Comparison of ENCODE assay signal across 12 cellular contexts in the genomic region with DNA sequence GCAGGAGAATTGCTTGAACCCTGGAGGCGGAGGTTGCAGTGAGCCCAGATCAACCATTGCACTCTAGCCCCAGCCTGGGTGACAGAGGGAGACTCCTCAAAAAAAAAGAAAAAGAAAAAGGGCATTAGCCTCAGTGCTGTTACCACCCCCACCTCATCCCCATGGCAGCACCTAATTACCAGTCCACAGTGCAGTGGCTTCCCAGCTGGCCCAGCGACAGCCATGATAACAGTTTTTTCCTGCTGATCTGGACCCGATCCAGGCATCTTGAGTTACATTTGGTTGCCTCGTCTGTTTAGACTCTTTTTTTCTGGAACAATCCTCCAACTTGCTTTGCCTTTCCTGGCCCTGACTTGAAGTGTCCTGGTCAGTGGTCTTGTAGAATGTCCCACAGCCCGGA. TPM values are rescaled to one million over a fixed set of nuclear protein-coding genes. Genes with fewer than 3 reads are reported as not detected.
DNase-seq lines count a peak whose midpoint lies in the region; ATAC-seq and TF ChIP-seq lines count a peak whose summit lies in the region.
"Had no signal": no experiment of that assay in that cellular context is flagged by ENCODE, and none has a peak within 500 bp of the region (broad histone marks: within the 10 kb centered on the region; RNA-seq: fewer than 3 reads in every experiment).

No MANE protein-coding gene starts in this region.

- H4K20me1 ChIP-seq in hepatocyte (ENCODE audit: insufficient read depth, poor library complexity, severe bottlenecking): peaks cover 4% of the 10 kb centered on the region

- TF ChIP-seq CTCF in esophagus squamous epithelium (IDR thresholded peaks at IDR 0.05): no peak
- no peak for TF ChIP-seq CTCF in tibial artery (IDR thresholded peaks at IDR 0.05)
- no peak for TF ChIP-seq CTCF in hepatocyte (IDR thresholded peaks at IDR 0.05; ENCODE audit: poor library complexity)

- DNase-seq in right cardiac atrium (peak in 2 of 3 donors; percentile 70 to 75), cardiac septum (ENCODE audit: low spot score) (no peak), NCI-H446 treated with DMSO at 0.1 percent for 48 hours (lab: John Stamatoyannopoulos, UW) (peak; percentile 4), esophagus squamous epithelium (lab: John Stamatoyannopoulos, UW) (no peak), tibial artery (no peak), hepatocyte (ENCODE audit: low spot score) (no peak)
- no peak for DNase-seq in stimulated activated CD4-positive, alpha-beta T cell treated with anti-CD3 and anti-CD28 coated beads, Interleukin-12 subunit alpha, Interleukin-12 subunit beta, amount 100 ng/mL, for 4 hours
- DNase-seq: activated CD4-positive, alpha-beta T cell treated with anti-CD3 and anti-CD28 coated beads, Interleukin-2, amount 50 U/mL, for 1 hour; cortex of kidney; foreskin fibroblast; naive thymus-derived CD4-positive, alpha-beta T cell had no signal

- H3K27ac ChIP-seq in right cardiac atrium (ENCODE audit: low read length): no peak overlapping the region
- peak overlapping the region in 3 of 4 donors; percentile 86 to 94 (median 88) for H3K27ac ChIP-seq in esophagus squamous epithelium
- peak overlapping the region; percentile 24 to 93 for H3K27ac ChIP-seq in tibial artery
- H3K27ac ChIP-seq in hepatocyte: no peak overlapping the region

- intact Hi-C loops in right cardiac atrium (cut with DNase I) (no loop called here), cardiac septum (cut with DNase I) (no loop called here), esophagus squamous epithelium (cut with DNase I) (no loop called here), tibial artery (cut with DNase I; ENCODE audit: low total_unique reads) (no loop called here)

- H3K79me2 ChIP-seq in hepatocyte: peaks cover 31% of the 10 kb centered on the region

- H3K4me1 ChIP-seq in right cardiac atrium (ENCODE audit: control insufficient read depth, insufficient read depth, low read length) (peaks cover 9% of the 10 kb centered on the region), esophagus squamous epithelium (peaks cover 56 to 100% (median 69%) of the 10 kb centered on the region in 3 donors), tibial artery (peaks cover 0 to 100% (median 88%) of the 10 kb centered on the region in 4 donors), hepatocyte (ENCODE audit: insufficient read depth) (peaks cover 18% of the 10 kb centered on the region)

- H3K9me3 ChIP-seq in right cardiac atrium (ENCODE audit: control insufficient read depth, low read length): no peaks in the 10 kb centered on the region
- H3K9me3 ChIP-seq in esophagus squamous epithelium: no peaks in the 10 kb centered on the region
- H3K9me3 ChIP-seq in tibial artery: no peaks in the 10 kb centered on the region
- H3K9me3 ChIP-seq in hepatocyte (ENCODE audit: low read depth): no peaks in the 10 kb centered on the region

- ATAC-seq in right cardiac atrium (no peak), GM18502 (IDR thresholded peaks at IDR 0.05; ENCODE audit: poor library complexity, unreplicated experiment) (no peak)
- ATAC-seq: naive thymus-derived CD4-positive, alpha-beta T cell had no signal

- no peak for TF ChIP-seq POLR2A in esophagus squamous epithelium (IDR thresholded peaks at IDR 0.05)

- 31% methylated on average over 5 of the region's 5 CpGs for WGBS in right cardiac atrium
- WGBS in esophagus squamous epithelium, 2 donors: 45 to 52% methylated on average over 4 to 5 of the region's 5 CpGs
- 62% methylated on average over 5 of the region's 5 CpGs for WGBS in hepatocyte (ENCODE audit: low lambda C conversion rate, missing lambda C conversion rate)

- H3K9me2 ChIP-seq in hepatocyte (replicated peaks; ENCODE audit: insufficient read depth): no peaks in the 10 kb centered on the region

- no peak overlapping the region for H2AFZ ChIP-seq in hepatocyte

- H3K27me3 ChIP-seq in right cardiac atrium (ENCODE audit: control insufficient read depth, insufficient read depth) (no peaks in the 10 kb centered on the region), esophagus squamous epithelium (no peaks in the 10 kb centered on the region), tibial artery (no peaks in the 10 kb centered on the region), hepatocyte (no peaks in the 10 kb centered on the region)

- H3K36me3 ChIP-seq in esophagus squamous epithelium (no peaks in the 10 kb centered on the region), tibial artery (no peaks in the 10 kb centered on the region), hepatocyte (replicated peaks; ENCODE audit: insufficient read depth, low read depth) (no peaks in the 10 kb centered on the region)

- H3K4me3 ChIP-seq in right cardiac atrium (ENCODE audit: low read length): no peak overlapping the region
- no peak overlapping the region for H3K4me3 ChIP-seq in esophagus squamous epithelium
- no peak overlapping the region for H3K4me3 ChIP-seq in tibial artery
- no peak overlapping the region for H3K4me3 ChIP-seq in hepatocyte

- no peak overlapping the region for H3K4me2 ChIP-seq in hepatocyte

RNA-seq across cellular contexts. Expression of a gene that starts 24.4 kb away (rescaled TPM):
- total RNA-seq in right cardiac atrium (10 to 100 TPM; 16.6 to 46.9 (median 19.0) TPM), cardiac septum (14.3 TPM), esophagus squamous epithelium (10 to 100 TPM in 3 of 4 donors, 1 to 10 TPM in 1; 9.3 to 31.3 (median 15.2) TPM), hepatocyte (16.8 and 16.9 TPM in 2 replicates)
- polyA plus RNA-seq in right cardiac atrium (9.3 TPM), hepatocyte (20.9 and 25.3 TPM in 2 replicates)
- polyA plus RNA-seq: naive thymus-derived CD4-positive, alpha-beta T cell had no signal

Comparison
In these comparisons a context has a peak if more than half of its experiments do, and no peak if none do; other contexts are left out.
1. DNase-seq: peak in right cardiac atrium (2 of 3) and NCI-H446 treated with DMSO at 0.1 percent for 48 hours (single experiment); none in cardiac septum (single experiment), esophagus squamous epithelium (single experiment), tibial artery (0 of 2), hepatocyte (single experiment) and stimulated activated CD4-positive, alpha-beta T cell treated with anti-CD3 and anti-CD28 coated beads, Interleukin-12 subunit alpha, Interleukin-12 subunit beta, amount 100 ng/mL, for 4 hours (single experiment).
2. H3K27ac ChIP-seq: peak in esophagus squamous epithelium (3 of 4) and tibial artery (2 of 2); none in right cardiac atrium (single experiment) and hepatocyte (single experiment).